In genomic region chr13:110317093-110317492, GRCh38 we compare ENCODE assay signal across 1 cellular context.
TF ChIP-seq lines count a peak whose summit lies in the region.

No MANE protein-coding gene starts in this region.

TF ChIP-seq in IMR-90, 13 proteins besides CTCF, POLR2A, EP300 and RAD21:
- TF ChIP-seq ELK1 (IDR thresholded peaks at IDR 0.05; ENCODE audit: borderline replicate concordance, low read depth, low read length), result no peak
- TF ChIP-seq RCOR1 (IDR thresholded peaks at IDR 0.05; ENCODE audit: insufficient replicate concordance, low read length), result no peak
- no peak for TF ChIP-seq NFE2L2 (IDR thresholded peaks at IDR 0.05; ENCODE audit: low read depth, low read length)
- TF ChIP-seq BHLHE40 (IDR thresholded peaks at IDR 0.05; ENCODE audit: low read depth, low read length), result no peak
- TF ChIP-seq MAZ (IDR thresholded peaks at IDR 0.05; ENCODE audit: borderline replicate concordance, low read depth, low read length), result no peak
TF ChIP-seq in IMR-90: peak in this region for 0.
